19 cellular contexts compared by ENCODE assay signal in the genomic region with DNA sequence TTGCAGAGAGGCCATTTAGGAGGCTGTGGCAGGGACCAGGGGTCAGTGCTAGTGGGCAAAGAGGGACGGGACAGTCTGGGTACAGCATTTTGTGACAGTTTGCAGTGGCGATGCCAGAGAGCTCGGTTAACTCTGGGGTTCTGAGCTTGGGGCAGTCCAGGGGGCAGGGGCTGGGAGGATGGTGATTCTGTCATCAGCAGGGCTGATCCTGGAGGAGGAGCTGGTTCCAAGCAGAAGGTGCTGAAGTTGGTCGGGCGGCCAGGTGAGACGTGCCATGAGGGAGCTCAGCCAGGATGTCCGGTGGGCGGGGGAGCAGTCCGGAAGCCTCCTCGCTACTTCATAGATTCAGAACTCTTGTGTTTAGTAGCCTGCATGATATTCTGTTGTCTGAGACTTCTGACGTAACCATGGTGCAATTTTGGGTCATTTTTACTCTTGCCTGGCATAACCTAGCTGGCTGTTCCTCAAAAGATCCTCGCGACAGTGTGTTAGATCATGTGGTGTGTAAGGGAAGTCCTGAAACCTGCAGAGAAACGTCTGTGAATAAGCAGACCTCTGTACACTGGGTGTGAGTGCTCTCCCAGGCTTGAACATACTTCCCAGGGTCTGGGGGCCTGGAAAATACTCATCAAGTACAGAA.
DNase-seq lines count a peak whose midpoint lies in the region; ATAC-seq and TF ChIP-seq lines count a peak whose summit lies in the region.
"Had no signal": no experiment of that assay in that cellular context is flagged by ENCODE, and none has a peak within 500 bp of the region (broad histone marks: within the 10 kb centered on the region; RNA-seq: fewer than 3 reads in every experiment).

No MANE protein-coding gene starts in this region.

- peaks cover 0 to 23% (median 6%) of the 10 kb centered on the region in 4 donors for H3K36me3 ChIP-seq in sigmoid colon

- TF ChIP-seq EP300 in sigmoid colon (IDR thresholded peaks at IDR 0.05) = no peak

- intact Hi-C loops in activated naive CD4-positive, alpha-beta T cell treated with anti-CD3 and anti-CD28 coated beads for 36 hours (cut with micrococcal nuclease) = no loop called here
- intact Hi-C loops in sigmoid colon (cut with DNase I) = no loop called here

- POLR2A ChIA-PET in activated CD8-positive, alpha-beta T cell treated with anti-CD3 and anti-CD28 coated beads, Interleukin-2, amount 10 ng/mL, durations not matched to agents 7 days and 5 days (lab: Charles Lee) = interaction anchor here (1.1 to 1.6 kb wide), 3 partner anchors 9 to 28 kb away, joined by 3 to 4 read pairs (median 3); no protein-coding TSS in a partner anchor

- H3K4me1 ChIP-seq in sigmoid colon = no peaks in the 10 kb centered on the region

- WGBS in sigmoid colon, 2 donors = 88 to 92% methylated on average over 14 of the region's 14 CpGs

- H3K4me1 Mint-ChIP-seq in activated naive CD4-positive, alpha-beta T cell treated with anti-CD3 and anti-CD28 coated beads for 36 hours (ENCODE audit: low read depth) = no peaks in the 10 kb centered on the region
- H3K4me1 Mint-ChIP-seq in activated CD8-positive, alpha-beta T cell treated with anti-CD3 and anti-CD28 coated beads, Interleukin-2, amount 10 ng/mL, durations not matched to agents 7 days and 5 days (ENCODE audit: low read depth) = peaks cover 65% of the 10 kb centered on the region
- H3K4me1 Mint-ChIP-seq: CD8-positive, alpha-beta memory T cell had no signal

- no peak for TF ChIP-seq CTCF in NB4 (IDR thresholded peaks at IDR 0.05; ENCODE audit: low read depth, low read length)
- no peak for TF ChIP-seq CTCF in sigmoid colon (IDR thresholded peaks at IDR 0.05)

- CTCF ChIA-PET in activated naive CD4-positive, alpha-beta T cell treated with anti-CD3 and anti-CD28 coated beads for 36 hours (lab: Charles Lee) = interaction anchor here (0.9 to 1.8 kb wide), 2 partner anchors 15 to 23 kb away, joined by 3 to 4 read pairs; no protein-coding TSS in a partner anchor
- CTCF ChIA-PET in activated CD8-positive, alpha-beta T cell treated with anti-CD3 and anti-CD28 coated beads, Interleukin-2, amount 10 ng/mL, durations not matched to agents 7 days and 5 days (lab: Charles Lee) = interaction anchor here (1.0 to 1.6 kb wide), 4 partner anchors 10 to 95 kb away, joined by 3 to 5 read pairs (median 4); no protein-coding TSS in a partner anchor

- no peak for DNase-seq in activated naive CD4-positive, alpha-beta T cell treated with anti-CD3 and anti-CD28 coated beads for 36 hours
- DNase-seq in activated naive CD4-positive, alpha-beta T cell treated with anti-CD3 and anti-CD28 coated beads, Interleukin-2, amount 50 U/mL, for 16 hours = no peak
- DNase-seq in NB4 (ENCODE audit: low read depth) (peak; percentile 65), sigmoid colon (peak; percentile 52), D341Med (ENCODE audit: low spot score) (no peak), NCI-H2196 (lab: John Stamatoyannopoulos, UW; ENCODE audit: unreplicated experiment) (no peak)
- no peak for DNase-seq in activated CD8-positive, alpha-beta T cell treated with anti-CD3 and anti-CD28 coated beads, Interleukin-2, amount 10 ng/mL, durations not matched to agents 7 days and 5 days
- DNase-seq: amygdala; caudate nucleus; CD8-positive, alpha-beta memory T cell; effector CD4-positive, alpha-beta T cell; H7; left ventricle myocardium superior; NCI-H1092 treated with DMSO at 0.1 percent for 48 hours; NCI-H524 treated with DMSO at 0.1 percent for 48 hours; PC-9; right cardiac atrium had no signal

- no peak overlapping the region for H3K4me3 Mint-ChIP-seq in activated naive CD4-positive, alpha-beta T cell treated with anti-CD3 and anti-CD28 coated beads for 36 hours
- no peak overlapping the region for H3K4me3 Mint-ChIP-seq in activated CD8-positive, alpha-beta T cell treated with anti-CD3 and anti-CD28 coated beads, Interleukin-2, amount 10 ng/mL, durations not matched to agents 7 days and 5 days
- H3K4me3 Mint-ChIP-seq: CD8-positive, alpha-beta memory T cell; IgD-negative memory B cell had no signal

- H3K27me3 Mint-ChIP-seq in activated naive CD4-positive, alpha-beta T cell treated with anti-CD3 and anti-CD28 coated beads for 36 hours (ENCODE audit: low read depth) = no peaks in the 10 kb centered on the region
- H3K27me3 Mint-ChIP-seq in activated CD8-positive, alpha-beta T cell treated with anti-CD3 and anti-CD28 coated beads, Interleukin-2, amount 10 ng/mL, durations not matched to agents 7 days and 5 days (ENCODE audit: low read depth) = no peaks in the 10 kb centered on the region
- H3K27me3 Mint-ChIP-seq: CD8-positive, alpha-beta memory T cell; IgD-negative memory B cell had no signal

- peaks cover 11% of the 10 kb centered on the region for H3K36me3 Mint-ChIP-seq in activated naive CD4-positive, alpha-beta T cell treated with anti-CD3 and anti-CD28 coated beads for 36 hours (ENCODE audit: low read depth)
- peaks cover 62% of the 10 kb centered on the region for H3K36me3 Mint-ChIP-seq in activated CD8-positive, alpha-beta T cell treated with anti-CD3 and anti-CD28 coated beads, Interleukin-2, amount 10 ng/mL, durations not matched to agents 7 days and 5 days (ENCODE audit: low read depth)

- ATAC-seq in activated CD8-positive, alpha-beta T cell treated with anti-CD3 and anti-CD28 coated beads, Interleukin-2, amount 10 ng/mL, durations not matched to agents 7 days and 5 days = no peak
- no peak for ATAC-seq in GM21737 (IDR thresholded peaks at IDR 0.05; ENCODE audit: unreplicated experiment)
- ATAC-seq: left ventricle myocardium superior, right cardiac atrium had no signal

- H3K27ac ChIP-seq in sigmoid colon = no peak overlapping the region
- H3K27ac ChIP-seq: PC-9 had no signal

- H3K27me3 ChIP-seq in sigmoid colon = no peaks in the 10 kb centered on the region

- H3K9me3 Mint-ChIP-seq in activated naive CD4-positive, alpha-beta T cell treated with anti-CD3 and anti-CD28 coated beads for 36 hours = no peaks in the 10 kb centered on the region
- no peaks in the 10 kb centered on the region for H3K9me3 Mint-ChIP-seq in activated CD8-positive, alpha-beta T cell treated with anti-CD3 and anti-CD28 coated beads, Interleukin-2, amount 10 ng/mL, durations not matched to agents 7 days and 5 days (ENCODE audit: insufficient read depth)
- H3K9me3 Mint-ChIP-seq: CD8-positive, alpha-beta memory T cell; IgD-negative memory B cell had no signal

- H3K9me3 ChIP-seq in sigmoid colon = no peaks in the 10 kb centered on the region

- no peak overlapping the region for H3K4me3 ChIP-seq in NB4 (ENCODE audit: low read depth, low read length)
- H3K4me3 ChIP-seq in sigmoid colon = no peak overlapping the region
- H3K4me3 ChIP-seq: PC-9 had no signal

- peak overlapping the region; percentile 48 for H3K27ac Mint-ChIP-seq in activated naive CD4-positive, alpha-beta T cell treated with anti-CD3 and anti-CD28 coated beads for 36 hours
- H3K27ac Mint-ChIP-seq in activated CD8-positive, alpha-beta T cell treated with anti-CD3 and anti-CD28 coated beads, Interleukin-2, amount 10 ng/mL, durations not matched to agents 7 days and 5 days = peak overlapping the region; percentile 37

- no peak for TF ChIP-seq POLR2A in NB4 (IDR thresholded peaks at IDR 0.05; ENCODE audit: extremely low read depth, insufficient read length)
- no peak for TF ChIP-seq POLR2A in sigmoid colon (IDR thresholded peaks at IDR 0.05)

Comparison
In these comparisons a context has a peak if more than half of its experiments do, and no peak if none do; other contexts are left out.
1. DNase-seq: peak in NB4 (single experiment) and sigmoid colon (single experiment); none in activated naive CD4-positive, alpha-beta T cell treated with anti-CD3 and anti-CD28 coated beads for 36 hours (single experiment), activated naive CD4-positive, alpha-beta T cell treated with anti-CD3 and anti-CD28 coated beads, Interleukin-2, amount 50 U/mL, for 16 hours (single experiment), activated CD8-positive, alpha-beta T cell treated with anti-CD3 and anti-CD28 coated beads, Interleukin-2, amount 10 ng/mL, durations not matched to agents 7 days and 5 days (single experiment), D341Med (single experiment) and NCI-H2196 (single experiment).